In the genomic region with DNA sequence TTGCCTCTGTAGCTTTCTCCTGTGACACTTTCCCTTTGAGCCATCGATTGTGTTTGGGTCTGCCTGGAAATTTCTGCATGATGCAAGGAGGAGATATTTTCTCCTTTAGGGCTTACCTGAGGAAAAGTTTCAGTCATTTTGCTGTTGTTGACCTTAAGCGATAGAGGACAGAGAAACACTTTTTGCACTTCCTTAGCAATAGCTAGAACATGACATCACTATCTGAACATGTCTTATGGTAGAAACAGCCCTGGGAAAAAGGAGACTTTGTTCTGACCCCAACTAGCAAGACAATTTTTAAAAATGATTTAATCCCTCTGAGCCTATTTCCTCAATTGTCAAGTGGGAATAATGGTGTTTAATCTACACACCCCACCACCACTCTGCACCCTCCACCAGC, we compare ENCODE assay signal across 17 cellular contexts. TPM values are rescaled to one million over a fixed set of nuclear protein-coding genes. Genes with fewer than 3 reads are reported as not detected.
A peak's percentile ranks its signal among the peaks of the same experiment; 100 is the strongest.
DNase-seq lines count a peak whose midpoint lies in the region; ATAC-seq and TF ChIP-seq lines count a peak whose summit lies in the region.
"Had no signal": no experiment of that assay in that cellular context is flagged by ENCODE, and none has a peak within 500 bp of the region (broad histone marks: within the 10 kb centered on the region; RNA-seq: fewer than 3 reads in every experiment).

No MANE protein-coding gene starts in this region.

- no peaks in the 10 kb centered on the region; the same call in 1 of the 2 replicates for H3K9me3 Mint-ChIP-seq in WTC11
- H3K9me3 Mint-ChIP-seq in nephron = peaks cover 2% of the 10 kb centered on the region
- no peaks in the 10 kb centered on the region for H3K9me3 Mint-ChIP-seq in stimulated activated memory B cell treated with anti-CD40 and anti-IgM and Interleukin-4, amounts not matched to agents 10 μg/mL and 1 μg/mL and 100 μg/mL, for 72 hours
- H3K9me3 Mint-ChIP-seq: CD4-positive, alpha-beta T cell had no signal

- POLR2A ChIA-PET in WTC11 (lab: Charles Lee) = no interaction called here

- H3K4me3 Mint-ChIP-seq in WTC11 = no peak overlapping the region
- no peak overlapping the region for H3K4me3 Mint-ChIP-seq in nephron
- no peak overlapping the region for H3K4me3 Mint-ChIP-seq in stimulated activated memory B cell treated with anti-CD40 and anti-IgM and Interleukin-4, amounts not matched to agents 10 μg/mL and 1 μg/mL and 100 μg/mL, for 72 hours
- H3K4me3 Mint-ChIP-seq: CD4-positive, alpha-beta T cell had no signal

- H3K27me3 Mint-ChIP-seq in WTC11 (ENCODE audit: low read depth) = no peaks in the 10 kb centered on the region
- no peaks in the 10 kb centered on the region for H3K27me3 Mint-ChIP-seq in nephron (ENCODE audit: low read depth)
- H3K27me3 Mint-ChIP-seq in stimulated activated memory B cell treated with anti-CD40 and anti-IgM and Interleukin-4, amounts not matched to agents 10 μg/mL and 1 μg/mL and 100 μg/mL, for 72 hours = no peaks in the 10 kb centered on the region
- H3K27me3 Mint-ChIP-seq: CD4-positive, alpha-beta T cell had no signal

- H3K9me3 ChIP-seq in SJCRH30 (replicated peaks) = peaks cover 3% of the 10 kb centered on the region; the same call in 1 of the 2 replicates

- in situ Hi-C loops in GM13976 (cut with MboI; ENCODE audit: low sequenced_read_pairs, unreplicated experiment) = no loop called here

- H3K27ac ChIP-seq in SJCRH30 = no peak overlapping the region

- CTCF ChIA-PET in WTC11 (lab: Charles Lee) = interaction anchor here (1.1 kb wide), 1 partner anchor 294 kb away, joined by 3 read pairs; no protein-coding TSS in a partner anchor

- H3K36me3 Mint-ChIP-seq in WTC11 (0 out of 2 replicates have a peak, but pooled peaks cover 2% of the 10 kb centered on the region), nephron (ENCODE audit: low read depth) (no peaks in the 10 kb centered on the region)
- H3K36me3 Mint-ChIP-seq in stimulated activated memory B cell treated with anti-CD40 and anti-IgM and Interleukin-4, amounts not matched to agents 10 μg/mL and 1 μg/mL and 100 μg/mL, for 72 hours = no peaks in the 10 kb centered on the region

- TF ChIP-seq CTCF in GM13976 (IDR thresholded peaks at IDR 0.05; ENCODE audit: borderline replicate concordance, control extremely low read depth, extremely low read depth, insufficient read depth, missing control alignments) (no peak), WTC11 (IDR thresholded peaks at IDR 0.05) (no peak), epithelial cell of esophagus (IDR thresholded peaks at IDR 0.05; ENCODE audit: insufficient read depth, low read depth, low read length, missing control alignments) (no peak), nephron (IDR thresholded peaks at IDR 0.05; ENCODE audit: unreplicated experiment in 3 of 3) (no peak)

- no peaks in the 10 kb centered on the region for H3K27me3 ChIP-seq in SJCRH30

- H3K4me1 ChIP-seq in SJCRH30 = no peaks in the 10 kb centered on the region

- no peak for ATAC-seq in WTC11
- no peak for ATAC-seq in stimulated activated memory B cell treated with anti-CD40 and anti-IgM and Interleukin-4, amounts not matched to agents 10 μg/mL and 1 μg/mL and 100 μg/mL, for 72 hours
- ATAC-seq in HG03159 (IDR thresholded peaks at IDR 0.05; ENCODE audit: unreplicated experiment) = no peak

- H3K27ac Mint-ChIP-seq in WTC11 (peak overlapping the region; percentile 46), nephron (peak overlapping the region; percentile 47 to 79 (median 54))
- no peak overlapping the region for H3K27ac Mint-ChIP-seq in stimulated activated memory B cell treated with anti-CD40 and anti-IgM and Interleukin-4, amounts not matched to agents 10 μg/mL and 1 μg/mL and 100 μg/mL, for 72 hours
- H3K27ac Mint-ChIP-seq: CD4-positive, alpha-beta T cell had no signal

- H3K4me3 ChIP-seq in epithelial cell of esophagus (ENCODE audit: low read length) (no peak overlapping the region), SJCRH30 (no peak overlapping the region)

- H3K4me1 Mint-ChIP-seq in WTC11 (peaks cover 24% of the 10 kb centered on the region), nephron (peaks cover 15% of the 10 kb centered on the region)
- H3K4me1 Mint-ChIP-seq in stimulated activated memory B cell treated with anti-CD40 and anti-IgM and Interleukin-4, amounts not matched to agents 10 μg/mL and 1 μg/mL and 100 μg/mL, for 72 hours = peaks cover 8% of the 10 kb centered on the region

- peak; percentile 3 for DNase-seq in GM13976 (ENCODE audit: low spot score)
- no peak for DNase-seq in WTC11 (ENCODE audit: low spot score)
- peak; percentile 9 for DNase-seq in epithelial cell of esophagus (ENCODE audit: low read depth)
- no peak for DNase-seq in ureter (ENCODE audit: low spot score)
- no peak for DNase-seq in SJCRH30
- DNase-seq: ACHN; CD4-positive, alpha-beta T cell; DND-41; HCEC 1CT; NCI-H1417; NCI-H2029 treated with DMSO at 0.1 percent for 48 hours; NCI-H510A treated with DMSO at 0.1 percent for 48 hours; SHP77 treated with DMSO at 0.1 percent for 48 hours had no signal

- H3K36me3 ChIP-seq in SJCRH30 = no peaks in the 10 kb centered on the region

TF ChIP-seq in WTC11, 78 proteins besides CTCF, POLR2A, EP300 and RAD21 (continues in another document):
- TF ChIP-seq ZNF423 (CRISPR knock-in tag; IDR thresholded peaks at IDR 0.05) = no peak
- no peak for TF ChIP-seq GABPB1 (CRISPR knock-in tag; IDR thresholded peaks at IDR 0.05)
- no peak for TF ChIP-seq FOXJ3 (CRISPR knock-in tag; IDR thresholded peaks at IDR 0.05; ENCODE audit: borderline replicate concordance)
- no peak for TF ChIP-seq EMX1 (CRISPR knock-in tag; IDR thresholded peaks at IDR 0.05)
- TF ChIP-seq MYBL2 (CRISPR knock-in tag; IDR thresholded peaks at IDR 0.05) = no peak
- no peak for TF ChIP-seq SMAD4 (CRISPR knock-in tag; IDR thresholded peaks at IDR 0.05)
- TF ChIP-seq SOX15 (CRISPR knock-in tag; IDR thresholded peaks at IDR 0.05) = no peak
- TF ChIP-seq KAT7 (CRISPR knock-in tag; IDR thresholded peaks at IDR 0.05; ENCODE audit: borderline replicate concordance) = no peak
- TF ChIP-seq, protein P1, sequence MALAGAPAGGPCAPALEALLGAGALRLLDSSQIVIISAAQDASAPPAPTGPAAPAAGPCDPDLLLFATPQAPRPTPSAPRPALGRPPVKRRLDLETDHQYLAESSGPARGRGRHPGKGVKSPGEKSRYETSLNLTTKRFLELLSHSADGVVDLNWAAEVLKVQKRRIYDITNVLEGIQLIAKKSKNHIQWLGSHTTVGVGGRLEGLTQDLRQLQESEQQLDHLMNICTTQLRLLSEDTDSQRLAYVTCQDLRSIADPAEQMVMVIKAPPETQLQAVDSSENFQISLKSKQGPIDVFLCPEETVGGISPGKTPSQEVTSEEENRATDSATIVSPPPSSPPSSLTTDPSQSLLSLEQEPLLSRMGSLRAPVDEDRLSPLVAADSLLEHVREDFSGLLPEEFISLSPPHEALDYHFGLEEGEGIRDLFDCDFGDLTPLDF (CRISPR knock-in tag; IDR thresholded peaks at IDR 0.05) = no peak
- TF ChIP-seq, protein P2, sequence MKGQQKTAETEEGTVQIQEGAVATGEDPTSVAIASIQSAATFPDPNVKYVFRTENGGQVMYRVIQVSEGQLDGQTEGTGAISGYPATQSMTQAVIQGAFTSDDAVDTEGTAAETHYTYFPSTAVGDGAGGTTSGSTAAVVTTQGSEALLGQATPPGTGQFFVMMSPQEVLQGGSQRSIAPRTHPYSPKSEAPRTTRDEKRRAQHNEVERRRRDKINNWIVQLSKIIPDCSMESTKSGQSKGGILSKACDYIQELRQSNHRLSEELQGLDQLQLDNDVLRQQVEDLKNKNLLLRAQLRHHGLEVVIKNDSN (CRISPR knock-in tag; IDR thresholded peaks at IDR 0.05) = no peak
- TF ChIP-seq, protein P3, sequence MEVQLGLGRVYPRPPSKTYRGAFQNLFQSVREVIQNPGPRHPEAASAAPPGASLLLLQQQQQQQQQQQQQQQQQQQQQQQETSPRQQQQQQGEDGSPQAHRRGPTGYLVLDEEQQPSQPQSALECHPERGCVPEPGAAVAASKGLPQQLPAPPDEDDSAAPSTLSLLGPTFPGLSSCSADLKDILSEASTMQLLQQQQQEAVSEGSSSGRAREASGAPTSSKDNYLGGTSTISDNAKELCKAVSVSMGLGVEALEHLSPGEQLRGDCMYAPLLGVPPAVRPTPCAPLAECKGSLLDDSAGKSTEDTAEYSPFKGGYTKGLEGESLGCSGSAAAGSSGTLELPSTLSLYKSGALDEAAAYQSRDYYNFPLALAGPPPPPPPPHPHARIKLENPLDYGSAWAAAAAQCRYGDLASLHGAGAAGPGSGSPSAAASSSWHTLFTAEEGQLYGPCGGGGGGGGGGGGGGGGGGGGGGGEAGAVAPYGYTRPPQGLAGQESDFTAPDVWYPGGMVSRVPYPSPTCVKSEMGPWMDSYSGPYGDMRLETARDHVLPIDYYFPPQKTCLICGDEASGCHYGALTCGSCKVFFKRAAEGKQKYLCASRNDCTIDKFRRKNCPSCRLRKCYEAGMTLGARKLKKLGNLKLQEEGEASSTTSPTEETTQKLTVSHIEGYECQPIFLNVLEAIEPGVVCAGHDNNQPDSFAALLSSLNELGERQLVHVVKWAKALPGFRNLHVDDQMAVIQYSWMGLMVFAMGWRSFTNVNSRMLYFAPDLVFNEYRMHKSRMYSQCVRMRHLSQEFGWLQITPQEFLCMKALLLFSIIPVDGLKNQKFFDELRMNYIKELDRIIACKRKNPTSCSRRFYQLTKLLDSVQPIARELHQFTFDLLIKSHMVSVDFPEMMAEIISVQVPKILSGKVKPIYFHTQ (CRISPR knock-in tag; IDR thresholded peaks at IDR 0.05) = no peak
- TF ChIP-seq, protein P4, sequence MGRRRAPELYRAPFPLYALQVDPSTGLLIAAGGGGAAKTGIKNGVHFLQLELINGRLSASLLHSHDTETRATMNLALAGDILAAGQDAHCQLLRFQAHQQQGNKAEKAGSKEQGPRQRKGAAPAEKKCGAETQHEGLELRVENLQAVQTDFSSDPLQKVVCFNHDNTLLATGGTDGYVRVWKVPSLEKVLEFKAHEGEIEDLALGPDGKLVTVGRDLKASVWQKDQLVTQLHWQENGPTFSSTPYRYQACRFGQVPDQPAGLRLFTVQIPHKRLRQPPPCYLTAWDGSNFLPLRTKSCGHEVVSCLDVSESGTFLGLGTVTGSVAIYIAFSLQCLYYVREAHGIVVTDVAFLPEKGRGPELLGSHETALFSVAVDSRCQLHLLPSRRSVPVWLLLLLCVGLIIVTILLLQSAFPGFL (CRISPR knock-in tag; IDR thresholded peaks at IDR 0.05; ENCODE audit: borderline replicate concordance) = no peak

RNA-seq across cellular contexts. Expression of a gene that starts 9.7 kb away (rescaled TPM):
- total RNA-seq in WTC11 (2021) (2.9 to 5.6 TPM (median 5.1 TPM) in 3 replicates), ureter (11.3 TPM)
- 0.08 TPM in 2 replicates for total RNA-seq in SJCRH30 (2014; rRNA removed; shearing (Covaris generic))
- total RNA-seq: HT-29 had no signal

Comparison
In these comparisons a context has a peak if more than half of its experiments do, and no peak if none do; other contexts are left out.
1. DNase-seq: peak in GM13976 (single experiment) and epithelial cell of esophagus (single experiment); none in WTC11 (single experiment), ureter (single experiment) and SJCRH30 (0 of 2).